Comparison of ENCODE assay signal across 14 cellular contexts in the genomic region with DNA sequence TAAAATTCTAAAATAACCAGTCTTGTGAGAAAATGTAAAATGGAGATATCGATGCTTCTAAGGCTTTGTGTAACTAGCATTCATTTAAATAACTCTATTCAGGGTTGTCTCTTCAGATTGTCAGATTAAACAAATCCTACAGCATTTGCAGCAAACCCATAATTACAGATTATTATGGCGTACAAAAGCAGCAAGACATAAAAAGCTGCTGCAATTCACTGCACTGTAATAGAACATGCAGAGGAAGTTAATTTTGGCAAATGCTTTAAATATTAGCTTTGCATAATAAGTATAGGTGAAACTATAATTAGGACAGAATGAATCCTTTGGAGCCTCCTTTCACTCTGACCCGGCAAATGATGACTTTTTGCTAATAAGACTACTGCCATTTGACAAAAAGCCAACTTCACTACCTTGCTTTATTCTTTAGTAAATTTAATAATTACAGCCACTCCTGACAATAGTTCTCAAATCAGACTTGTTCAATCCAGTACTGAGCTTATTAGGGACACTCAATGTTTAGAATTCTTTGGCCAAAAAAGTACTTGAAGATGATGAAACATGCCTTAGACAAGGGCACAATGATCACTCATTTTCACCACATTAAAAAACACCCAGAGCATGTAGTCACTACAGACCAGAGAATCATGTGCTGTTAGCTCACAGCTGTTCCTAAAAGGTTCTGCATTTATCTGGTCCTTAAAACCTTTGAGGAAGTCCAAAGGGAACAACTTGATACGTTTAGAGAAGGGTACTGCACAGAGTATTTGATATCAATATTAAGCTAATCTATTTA.
DNase-seq lines count a peak whose midpoint lies in the region; ATAC-seq and TF ChIP-seq lines count a peak whose summit lies in the region.
"Had no signal": no experiment of that assay in that cellular context is flagged by ENCODE, and none has a peak within 500 bp of the region (broad histone marks: within the 10 kb centered on the region; RNA-seq: fewer than 3 reads in every experiment).

No MANE protein-coding gene starts in this region.

- H3K27me3 Mint-ChIP-seq in chondrocyte (ENCODE audit: low read depth): no peaks in the 10 kb centered on the region

- H3K36me3 ChIP-seq in adipocyte (ENCODE audit: control insufficient read depth, insufficient read depth, low read length, severe bottlenecking): peaks cover 22% of the 10 kb centered on the region
- H3K36me3 ChIP-seq: MG63, neutrophil had no signal

- ATAC-seq in HG03520 (IDR thresholded peaks at IDR 0.05; ENCODE audit: unreplicated experiment) (no peak), GM19035 (IDR thresholded peaks at IDR 0.05; ENCODE audit: unreplicated experiment) (no peak)
- ATAC-seq: activated T-cell treated with anti-CD3 and anti-CD28 coated beads, Interleukin-2, amount 50 U/mL, for 72 hours; body of pancreas had no signal

- no peak overlapping the region for H3K4me3 Mint-ChIP-seq in chondrocyte (ENCODE audit: unreplicated experiment)
- H3K4me3 Mint-ChIP-seq: activated T-cell treated with anti-CD3 and anti-CD28 coated beads, Interleukin-2, amount 50 U/mL, for 72 hours had no signal

- peaks cover 7% of the 10 kb centered on the region for H3K4me1 Mint-ChIP-seq in chondrocyte (ENCODE audit: low read depth)

- H3K9me3 Mint-ChIP-seq in chondrocyte (ENCODE audit: low read depth): peaks cover 6% of the 10 kb centered on the region

- H3K27me3 ChIP-seq in adipocyte (replicated peaks; ENCODE audit: control insufficient read depth, insufficient read depth, low read length): no peaks in the 10 kb centered on the region
- H3K27me3 ChIP-seq: body of pancreas, MG63, neutrophil had no signal

- TF ChIP-seq CTCF in chondrocyte (IDR thresholded peaks at IDR 0.05): no peak

- no peak overlapping the region for H3K9ac ChIP-seq in adipocyte (ENCODE audit: low read length)

- H3K27ac Mint-ChIP-seq in chondrocyte (ENCODE audit: unreplicated experiment): no peak overlapping the region
- H3K27ac Mint-ChIP-seq: activated T-cell treated with anti-CD3 and anti-CD28 coated beads, Interleukin-2, amount 50 U/mL, for 72 hours had no signal

- DNase-seq in GM04503 (ENCODE audit: low read depth): peak; percentile 24
- peak; percentile 79 for DNase-seq in NCI-H1417 treated with DMSO at 0.1 percent for 48 hours (lab: John Stamatoyannopoulos, UW)
- peak; percentile 40 for DNase-seq in adipocyte (ENCODE audit: low read depth)
- DNase-seq in pons (ENCODE audit: low spot score): peak; percentile 11
- DNase-seq in chondrocyte (ENCODE audit: low spot score): no peak
- DNase-seq: activated CD4-positive, alpha-beta T cell treated with anti-CD3 and anti-CD28 coated beads for 1 hour; activated T-cell treated with anti-CD3 and anti-CD28 coated beads, Interleukin-2, amount 50 U/mL, for 72 hours; body of pancreas; Calu3; MG63 had no signal

- no peaks in the 10 kb centered on the region for H3K9me3 ChIP-seq in adipocyte (ENCODE audit: control insufficient read depth, low read length)
- H3K9me3 ChIP-seq: body of pancreas, MG63, neutrophil had no signal

- peaks cover 10% of the 10 kb centered on the region for H3K36me3 Mint-ChIP-seq in chondrocyte (ENCODE audit: low read depth)

- no peak overlapping the region for H3K4me3 ChIP-seq in adipocyte (ENCODE audit: low read length)
- H3K4me3 ChIP-seq: body of pancreas, MG63, skin epidermis had no signal

- H3K4me1 ChIP-seq in adipocyte (ENCODE audit: control insufficient read depth, insufficient read depth, low read length): peaks cover 9% of the 10 kb centered on the region
- H3K4me1 ChIP-seq: body of pancreas had no signal
